8 cellular contexts compared by ENCODE assay signal in genomic region chr20:19974621-19975435, GRCh38. TPM values are rescaled to one million over a fixed set of nuclear protein-coding genes. Genes with fewer than 3 reads are reported as not detected.
DNase-seq lines count a peak whose midpoint lies in the region; ATAC-seq and TF ChIP-seq lines count a peak whose summit lies in the region.

No MANE protein-coding gene starts in this region.

- H3K9me3 ChIP-seq in Peyer's patch (no peaks in the 10 kb centered on the region), fibroblast of lung (ENCODE audit: control insufficient read depth, insufficient read depth, low read depth, low read length) (no peaks in the 10 kb centered on the region)

- peaks cover 59% of the 10 kb centered on the region for H3K4me1 Mint-ChIP-seq in nephron

- peak overlapping the region; percentile 37 to 86 (median 85) for H3K4me3 Mint-ChIP-seq in nephron

- no peaks in the 10 kb centered on the region for H4K20me1 ChIP-seq in fibroblast of lung (ENCODE audit: control insufficient read depth, extremely low read depth, insufficient read depth, low read length)

- no peaks in the 10 kb centered on the region for H3K9me3 Mint-ChIP-seq in nephron

- H3K4me1 ChIP-seq in Peyer's patch (peaks cover 0 to 16% (median 0%) of the 10 kb centered on the region in 4 donors), fibroblast of lung (ENCODE audit: control insufficient read depth, extremely low read depth, insufficient read depth, low read length) (peaks cover 9% of the 10 kb centered on the region)

- peaks cover 44% of the 10 kb centered on the region for H3K79me2 ChIP-seq in fibroblast of lung (ENCODE audit: control insufficient read depth, insufficient read depth, low read length)

- ATAC-seq in HG03521 (IDR thresholded peaks at IDR 0.05; ENCODE audit: unreplicated experiment): no peak
- ATAC-seq in GM18502 (IDR thresholded peaks at IDR 0.05; ENCODE audit: poor library complexity, unreplicated experiment): no peak

- peak overlapping the region; percentile 88 for H3K4me2 ChIP-seq in fibroblast of lung (ENCODE audit: extremely low read depth, insufficient read depth, low read length)

- H2AFZ ChIP-seq in fibroblast of lung (ENCODE audit: low read length): no peak overlapping the region

- DNase-seq in H7: peak; percentile 58
- peak in 2 of 3 donors; percentile 60 to 68 for DNase-seq in Peyer's patch
- DNase-seq in fibroblast of lung (ENCODE audit: low read depth in 2 of 2): peak; percentile 94 to 97
- no peak for DNase-seq in stimulated activated CD8-positive, alpha-beta memory T cell treated with anti-CD3 and anti-CD28 coated beads, Interleukin-4, amount 100 ng/mL, for 48 hours
- DNase-seq in GDM1 (lab: John Stamatoyannopoulos, UW): no peak

- TF ChIP-seq CTCF in Peyer's patch (IDR thresholded peaks at IDR 0.05): no peak
- no peak for TF ChIP-seq CTCF in fibroblast of lung (conservative IDR thresholded peaks at IDR 0.05 in 1 of 2, IDR thresholded peaks at IDR 0.05 in 1 of 2; ENCODE audit: low read depth in 1 of 2, low read length in 2 of 2)
- TF ChIP-seq CTCF in nephron (IDR thresholded peaks at IDR 0.05; ENCODE audit: unreplicated experiment in 3 of 3): no peak

- TF ChIP-seq POLR2A in Peyer's patch (IDR thresholded peaks at IDR 0.05): no peak

- H3K9ac ChIP-seq in fibroblast of lung (ENCODE audit: insufficient read depth, low read length): peak overlapping the region; percentile 70

- peak overlapping the region; percentile 97 to 99 (median 98) for H3K27ac Mint-ChIP-seq in nephron

- peaks cover 61% of the 10 kb centered on the region for H3K36me3 Mint-ChIP-seq in nephron (ENCODE audit: low read depth)

- H3K4me3 ChIP-seq in H7 (ENCODE audit: insufficient read depth, low read depth, low read length) (no peak overlapping the region), Peyer's patch (peak overlapping the region; percentile 16 to 51 (median 30)), fibroblast of lung (replicated peaks in 1 of 4; ENCODE audit: control extremely low read depth in 1 of 4, insufficient read depth in 1 of 4, low read depth in 3 of 4, low read length in 4 of 4) (peak overlapping the region; percentile 70 to 91 (median 86))

- H3K27ac ChIP-seq in Peyer's patch (peak overlapping the region; percentile 59 to 87 (median 70)), fibroblast of lung (ENCODE audit: insufficient read depth, low read length) (peak overlapping the region; percentile 86)

- H3K27me3 ChIP-seq in H7 (ENCODE audit: control insufficient read depth, insufficient read depth, low read length) (no peaks in the 10 kb centered on the region), Peyer's patch (no peaks in the 10 kb centered on the region), fibroblast of lung (ENCODE audit: control insufficient read depth, insufficient read depth, low read length) (no peaks in the 10 kb centered on the region)

- no peaks in the 10 kb centered on the region for H3K36me3 ChIP-seq in H7 (replicated peaks; ENCODE audit: control insufficient read depth, insufficient read depth, low read length)
- H3K36me3 ChIP-seq in Peyer's patch: peaks cover 0 to 51% (median 0%) of the 10 kb centered on the region in 3 donors
- no peaks in the 10 kb centered on the region for H3K36me3 ChIP-seq in fibroblast of lung (ENCODE audit: control insufficient read depth, insufficient read depth, low read length)

- no peaks in the 10 kb centered on the region for H3K27me3 Mint-ChIP-seq in nephron (ENCODE audit: low read depth)

RNA-seq across cellular contexts. Expression of gene NAA20, which starts 42.3 kb away (rescaled TPM):
- total RNA-seq in H7 (2014; rRNA removed; shearing (Covaris generic)): 28.8 and 30.7 TPM in 2 replicates
- total RNA-seq in Peyer's patch (10 to 100 TPM; 13.3 to 20.9 (median 15.4) TPM), fibroblast of lung (37.8 and 42.4 TPM in 2 replicates)
- polyA plus RNA-seq in fibroblast of lung: 82.6 and 83.2 TPM in 2 replicates
- 63.0 and 72.7 TPM in 2 replicates for polyA plus RNA-seq in fibroblast of lung (2012)
- 3.9 and 8.1 TPM in 2 replicates for polyA minus RNA-seq in fibroblast of lung (ENCODE audit: low replicate concordance)

Comparison
In these comparisons a context has a peak if more than half of its experiments do, and no peak if none do; other contexts are left out.
1. DNase-seq: peak in H7 (single experiment), Peyer's patch (2 of 3) and fibroblast of lung (2 of 2); none in stimulated activated CD8-positive, alpha-beta memory T cell treated with anti-CD3 and anti-CD28 coated beads, Interleukin-4, amount 100 ng/mL, for 48 hours (single experiment) and GDM1 (single experiment).